In genomic region chr20:32522775-32523612, GRCh38 we compare ENCODE assay signal across 8 cellular contexts.
DNase-seq lines count a peak whose midpoint lies in the region; ATAC-seq and TF ChIP-seq lines count a peak whose summit lies in the region.

No MANE protein-coding gene starts in this region.

- H3K36me3 Mint-ChIP-seq in activated CD4-positive, alpha-beta memory T cell treated with anti-CD3 and anti-CD28 coated beads, Interleukin-2, amount 10 ng/mL, durations not matched to agents 7 days and 5 days (ENCODE audit: low read depth): peaks cover 30% of the 10 kb centered on the region

- intact Hi-C loops in mucosa of descending colon (cut with DNase I, micrococcal nuclease): loop anchor here (2.0 to 5.0 kb wide), 2 partner anchors 129 to 130 kb away; no protein-coding TSS in a partner anchor

- peak overlapping the region; percentile 80 for H3K27ac ChIP-seq in KOPT-K1 (ENCODE audit: low read depth, low read length, poor library complexity, severe bottlenecking)

- no peaks in the 10 kb centered on the region for H3K9me3 Mint-ChIP-seq in activated CD4-positive, alpha-beta memory T cell treated with anti-CD3 and anti-CD28 coated beads, Interleukin-2, amount 10 ng/mL, durations not matched to agents 7 days and 5 days

- no peak overlapping the region for H3K4me3 Mint-ChIP-seq in activated CD4-positive, alpha-beta memory T cell treated with anti-CD3 and anti-CD28 coated beads, Interleukin-2, amount 10 ng/mL, durations not matched to agents 7 days and 5 days

- H3K9me3 ChIP-seq in KOPT-K1 (ENCODE audit: insufficient read depth, low read length, poor library complexity, severe bottlenecking) (no peaks in the 10 kb centered on the region), mucosa of descending colon (no peaks in the 10 kb centered on the region)

- TF ChIP-seq CTCF in mucosa of descending colon (IDR thresholded peaks at IDR 0.05): no peak

- no peak overlapping the region for H3K4me3 ChIP-seq in mucosa of descending colon

- H3K36me3 ChIP-seq in KOPT-K1 (ENCODE audit: insufficient read depth, low read length) (peaks cover 31% of the 10 kb centered on the region), mucosa of descending colon (ENCODE audit: low read depth) (no peaks in the 10 kb centered on the region)

- ATAC-seq in mucosa of descending colon (peak; percentile 16), HG02840 (IDR thresholded peaks at IDR 0.05; ENCODE audit: low FRiP score, unreplicated experiment) (no peak), GM21390 (IDR thresholded peaks at IDR 0.05; ENCODE audit: unreplicated experiment) (no peak)

- H3K27me3 Mint-ChIP-seq in activated CD4-positive, alpha-beta memory T cell treated with anti-CD3 and anti-CD28 coated beads, Interleukin-2, amount 10 ng/mL, durations not matched to agents 7 days and 5 days: no peaks in the 10 kb centered on the region

- DNase-seq in NCI-H1417 (lab: John Stamatoyannopoulos, UW) (peak; percentile 71 to 88 (median 88)), NCI-H1417 treated with DMSO at 0.1 percent for 48 hours (lab: John Stamatoyannopoulos, UW) (no peak), mucosa of descending colon (peak in 1 of 3 donors; percentile 40), SW480 (ENCODE audit: low spot score) (no peak)
- no peak for DNase-seq in activated CD4-positive, alpha-beta memory T cell treated with anti-CD3 and anti-CD28 coated beads, Interleukin-2, amount 10 ng/mL, durations not matched to agents 7 days and 5 days

- H3K27ac Mint-ChIP-seq in activated CD4-positive, alpha-beta memory T cell treated with anti-CD3 and anti-CD28 coated beads, Interleukin-2, amount 10 ng/mL, durations not matched to agents 7 days and 5 days: peak overlapping the region; percentile 49

- H3K4me1 Mint-ChIP-seq in activated CD4-positive, alpha-beta memory T cell treated with anti-CD3 and anti-CD28 coated beads, Interleukin-2, amount 10 ng/mL, durations not matched to agents 7 days and 5 days: peaks cover 50% of the 10 kb centered on the region

- CTCF ChIA-PET in activated CD4-positive, alpha-beta memory T cell treated with anti-CD3 and anti-CD28 coated beads, Interleukin-2, amount 10 ng/mL, durations not matched to agents 7 days and 5 days (lab: Charles Lee): interaction anchor here (0.6 to 9.3 kb wide), 11 partner anchors 8 to 267 kb away, joined by 3 to 164 read pairs (median 5); no protein-coding TSS in a partner anchor

- POLR2A ChIA-PET in activated CD4-positive, alpha-beta memory T cell treated with anti-CD3 and anti-CD28 coated beads, Interleukin-2, amount 10 ng/mL, durations not matched to agents 7 days and 5 days (lab: Charles Lee): interaction anchor here (0.9 to 11.6 kb wide), 4 partner anchors 14 to 129 kb away, joined by 3 to 204 read pairs (median 8); partner anchors contain the start of gene NOL4L

- H3K4me1 ChIP-seq in mucosa of descending colon (ENCODE audit: low read depth): peaks cover 4% of the 10 kb centered on the region

Comparison
In these comparisons a context has a peak if more than half of its experiments do, and no peak if none do; other contexts are left out.
1. DNase-seq: peak in NCI-H1417 (3 of 3); none in NCI-H1417 treated with DMSO at 0.1 percent for 48 hours (single experiment), activated CD4-positive, alpha-beta memory T cell treated with anti-CD3 and anti-CD28 coated beads, Interleukin-2, amount 10 ng/mL, durations not matched to agents 7 days and 5 days (single experiment) and SW480 (single experiment).